1 cellular context compared by ENCODE assay signal in genomic region chr9:109532652-109533051, GRCh38. TPM values are rescaled to one million over a fixed set of nuclear protein-coding genes. Genes with fewer than 3 reads are reported as not detected.
"Had no signal": no experiment of that assay in that cellular context is flagged by ENCODE, and none has a peak within 500 bp of the region (broad histone marks: within the 10 kb centered on the region; RNA-seq: fewer than 3 reads in every experiment).

No MANE protein-coding gene starts in this region.

RNA-seq across cellular contexts. Expression of gene PTPN3, which starts 34.5 kb away (rescaled TPM):
- polyA plus RNA-seq: K562 had no signal
